In genomic region chr1:30982431-30982830, GRCh38 we compare ENCODE assay signal across 17 cellular contexts.
A peak's percentile ranks its signal among the peaks of the same experiment; 100 is the strongest.
DNase-seq lines count a peak whose midpoint lies in the region; ATAC-seq and TF ChIP-seq lines count a peak whose summit lies in the region.
"Had no signal": no experiment of that assay in that cellular context is flagged by ENCODE, and none has a peak within 500 bp of the region (broad histone marks: within the 10 kb centered on the region; RNA-seq: fewer than 3 reads in every experiment).

No MANE protein-coding gene starts in this region.

- peaks cover 23% of the 10 kb centered on the region for H3K36me3 ChIP-seq in left ventricle myocardium inferior
- peaks cover 34% of the 10 kb centered on the region for H3K36me3 ChIP-seq in adipocyte (ENCODE audit: control insufficient read depth, insufficient read depth, low read length, severe bottlenecking)
- H3K36me3 ChIP-seq in neutrophil: peaks cover 19% of the 10 kb centered on the region
- peaks cover 0 to 26% (median 0%) of the 10 kb centered on the region in 3 donors for H3K36me3 ChIP-seq in tibial nerve

- TF ChIP-seq POLR2A in tibial nerve (IDR thresholded peaks at IDR 0.05): no peak

- H3K27ac ChIP-seq in left ventricle myocardium inferior (replicated peaks) (peak overlapping the region; percentile 12), right cardiac atrium (ENCODE audit: low read length) (no peak overlapping the region), neutrophil (peak overlapping the region; percentile 77), tibial nerve (peak overlapping the region in 3 of 4 donors; percentile 21 to 59 (median 21))
- H3K27ac ChIP-seq: lower lobe of right lung had no signal

- ATAC-seq in right cardiac atrium (no peak), GM21423 (IDR thresholded peaks at IDR 0.05; ENCODE audit: unreplicated experiment) (no peak), GM18870 (IDR thresholded peaks at IDR 0.05; ENCODE audit: unreplicated experiment) (no peak)
- ATAC-seq: activated CD8-positive, alpha-beta T cell treated with anti-CD3 and anti-CD28 coated beads for 36 hours had no signal

- TF ChIP-seq CTCF in left ventricle myocardium inferior (IDR thresholded peaks at IDR 0.05; ENCODE audit: borderline replicate concordance) (no peak), neutrophil (IDR thresholded peaks at IDR 0.05) (no peak), tibial nerve (IDR thresholded peaks at IDR 0.05) (no peak)

- H3K4me3 ChIP-seq in left ventricle myocardium inferior (no peak overlapping the region), right cardiac atrium (ENCODE audit: low read length) (no peak overlapping the region), adipocyte (ENCODE audit: low read length) (peak overlapping the region; percentile 69), neutrophil (ENCODE audit: low read depth in 1 of 2, low read length in 1 of 2) (no peak overlapping the region), tibial nerve (no peak overlapping the region)
- H3K4me3 ChIP-seq: lower lobe of right lung, smooth muscle cell had no signal

- intact Hi-C loops in left ventricle myocardium inferior (cut with micrococcal nuclease): no loop called here
- intact Hi-C loops in right cardiac atrium (cut with DNase I): no loop called here

- no peak for TF ChIP-seq EP300 in tibial nerve (IDR thresholded peaks at IDR 0.05)

- peaks cover 67% of the 10 kb centered on the region for H3K4me1 ChIP-seq in left ventricle myocardium inferior
- peaks cover 6% of the 10 kb centered on the region for H3K4me1 ChIP-seq in right cardiac atrium (ENCODE audit: control insufficient read depth, insufficient read depth, low read length)
- peaks cover 57% of the 10 kb centered on the region for H3K4me1 ChIP-seq in adipocyte (ENCODE audit: control insufficient read depth, insufficient read depth, low read length)
- H3K4me1 ChIP-seq in neutrophil (ENCODE audit: control insufficient read depth in 1 of 2, insufficient read depth in 1 of 2, low read depth in 1 of 2, low read length in 1 of 2): peaks cover 29 to 45% of the 10 kb centered on the region in 2 experiments
- H3K4me1 ChIP-seq in tibial nerve: peaks cover 0 to 59% (median 19%) of the 10 kb centered on the region in 4 donors

- DNase-seq in left ventricle myocardium inferior (no peak), right cardiac atrium (no peak), adipocyte (ENCODE audit: low read depth) (no peak), tibial nerve (ENCODE audit: low spot score in 2 of 2) (no peak), SKM-1 treated with dmso at 0.1 percent for 144 hours (lab: John Stamatoyannopoulos, UW; ENCODE audit: unreplicated experiment) (no peak)
- DNase-seq: activated CD8-positive, alpha-beta T cell treated with anti-CD3 and anti-CD28 coated beads for 36 hours; amniotic stem cell; cerebellar nuclear complex; effector memory CD4-positive, alpha-beta T cell; lower lobe of right lung; NCI-H1930; posterior cingulate gyrus; T-helper 1 cell had no signal

- H3K9me3 ChIP-seq in left ventricle myocardium inferior (replicated peaks) (no peaks in the 10 kb centered on the region), right cardiac atrium (ENCODE audit: control insufficient read depth, low read length) (no peaks in the 10 kb centered on the region), adipocyte (ENCODE audit: control insufficient read depth, low read length) (no peaks in the 10 kb centered on the region), neutrophil (no peaks in the 10 kb centered on the region), tibial nerve (no peaks in the 10 kb centered on the region)
- H3K9me3 ChIP-seq: lower lobe of right lung had no signal

- peak overlapping the region; percentile 65 for H3K9ac ChIP-seq in adipocyte (ENCODE audit: low read length)

- H3K27me3 ChIP-seq in left ventricle myocardium inferior (ENCODE audit: low read depth) (no peaks in the 10 kb centered on the region), right cardiac atrium (ENCODE audit: control insufficient read depth, insufficient read depth) (no peaks in the 10 kb centered on the region), adipocyte (replicated peaks; ENCODE audit: control insufficient read depth, insufficient read depth, low read length) (no peaks in the 10 kb centered on the region), neutrophil (no peaks in the 10 kb centered on the region), tibial nerve (no peaks in the 10 kb centered on the region)
